In the genomic region with DNA sequence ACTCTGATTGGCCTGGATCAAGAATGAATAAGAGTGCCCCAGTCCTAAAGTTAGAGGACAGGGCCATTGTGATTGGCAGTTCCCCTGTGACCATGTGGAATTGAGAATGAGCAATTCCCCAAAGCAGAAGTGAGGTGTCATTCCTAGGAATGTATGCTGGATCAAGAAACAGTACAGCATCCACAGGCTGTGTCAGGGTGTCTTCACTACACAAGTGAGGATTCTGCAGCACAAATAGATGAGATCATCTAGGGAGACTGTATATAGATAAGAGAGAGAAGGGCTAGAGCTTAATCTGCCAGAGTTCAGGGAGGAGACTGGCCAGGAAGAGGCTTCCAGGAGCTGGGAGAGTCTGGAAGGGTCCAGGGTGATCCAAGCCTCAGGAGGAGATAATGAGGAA, we compare ENCODE assay signal across 15 cellular contexts.
A peak's percentile ranks its signal among the peaks of the same experiment; 100 is the strongest.
DNase-seq lines count a peak whose midpoint lies in the region; ATAC-seq, FAIRE-seq and TF ChIP-seq lines count a peak whose summit lies in the region.
"Had no signal": no experiment of that assay in that cellular context is flagged by ENCODE, and none has a peak within 500 bp of the region (broad histone marks: within the 10 kb centered on the region; RNA-seq: fewer than 3 reads in every experiment).

No MANE protein-coding gene starts in this region.

- H3K9ac ChIP-seq in GM23248 (no peak overlapping the region), keratinocyte (ENCODE audit: control insufficient read depth, extremely low read depth, insufficient read depth, low read length) (no peak overlapping the region)

- no peaks in the 10 kb centered on the region for H3K36me3 ChIP-seq in GM23248 (ENCODE audit: low read depth)
- no peaks in the 10 kb centered on the region for H3K36me3 ChIP-seq in keratinocyte (ENCODE audit: control insufficient read depth in 2 of 2, extremely low read depth in 1 of 2, insufficient read depth in 2 of 2, low read length in 2 of 2)
- H3K36me3 ChIP-seq in naive thymus-derived CD4-positive, alpha-beta T cell (ENCODE audit: control insufficient read depth in 2 of 3, insufficient read depth in 3 of 3, low read length in 3 of 3) = no peaks in the 10 kb centered on the region
- H3K36me3 ChIP-seq: prostate gland had no signal

- H2AFZ ChIP-seq in GM23248 (no peak overlapping the region), keratinocyte (ENCODE audit: control insufficient read depth, low read length) (no peak overlapping the region)
- H2AFZ ChIP-seq: PC-9 had no signal

- intact Hi-C loops in naive thymus-derived CD4-positive, alpha-beta T cell (cut with micrococcal nuclease) = no loop called here

- no peak for TF ChIP-seq EP300 in A549 (IDR thresholded peaks at IDR 0.05)

- peaks cover 11% of the 10 kb centered on the region for H3F3A ChIP-seq in GM23248 (ENCODE audit: insufficient read depth)

- peaks cover 0 to 1% (median 0%) of the 10 kb centered on the region in 11 donors for H3K9me3 Mint-ChIP-seq in naive thymus-derived CD4-positive, alpha-beta T cell
- H3K9me3 Mint-ChIP-seq: activated CD4-positive, alpha-beta T cell treated with anti-CD3 and anti-CD28 coated beads, Interleukin-2, amount 10 ng/mL, durations not matched to agents 7 days and 5 days had no signal

- H3K27ac Mint-ChIP-seq in naive thymus-derived CD4-positive, alpha-beta T cell = no peak overlapping the region
- H3K27ac Mint-ChIP-seq: activated CD4-positive, alpha-beta T cell treated with anti-CD3 and anti-CD28 coated beads, Interleukin-2, amount 10 ng/mL, durations not matched to agents 7 days and 5 days; T-helper 17 cell had no signal

- CTCF ChIA-PET in A549 (lab: Yijun Ruan, JAX) = interaction anchor here (0.7 to 2.8 kb wide), 5 partner anchors 13 to 228 kb away, joined by 3 to 10 read pairs (median 3); no protein-coding TSS in a partner anchor
- CTCF ChIA-PET in naive thymus-derived CD4-positive, alpha-beta T cell (lab: Charles Lee) = no interaction called here

- H3K9me1 ChIP-seq in keratinocyte (ENCODE audit: control insufficient read depth, extremely low read depth, insufficient read depth, low read length) = no peaks in the 10 kb centered on the region

- FAIRE-seq in A549 (lab: Jason Lieb, UNC) (no peak), keratinocyte (lab: Jason Lieb, UNC) (no peak)
- FAIRE-seq: HepG2 had no signal

- TF ChIP-seq POLR2A in A549 (IDR thresholded peaks at IDR 0.05; ENCODE audit: low read length) = no peak

- H3K36me3 Mint-ChIP-seq in naive thymus-derived CD4-positive, alpha-beta T cell = no peaks in the 10 kb centered on the region

- peaks cover 32 to 50% (median 38%) of the 10 kb centered on the region in 5 donors for H3K27me3 Mint-ChIP-seq in naive thymus-derived CD4-positive, alpha-beta T cell

- H3K4me3 ChIP-seq in A549 (no peak overlapping the region), GM23248 (no peak overlapping the region), keratinocyte (ENCODE audit: control insufficient read depth in 2 of 3, extremely low read depth in 1 of 3, insufficient read depth in 2 of 3, low read depth in 1 of 3, low read length in 3 of 3) (no peak overlapping the region)
- H3K4me3 ChIP-seq in naive thymus-derived CD4-positive, alpha-beta T cell (ENCODE audit: low read length) = no peak overlapping the region
- H3K4me3 ChIP-seq: PC-9, prostate gland had no signal

- peaks cover 39% of the 10 kb centered on the region for H3K27me3 ChIP-seq in GM23248 (replicated peaks; ENCODE audit: insufficient read depth)
- peaks cover 4% of the 10 kb centered on the region for H3K27me3 ChIP-seq in keratinocyte (ENCODE audit: control insufficient read depth, extremely low read depth, insufficient read depth, low read length)
- no peaks in the 10 kb centered on the region for H3K27me3 ChIP-seq in naive thymus-derived CD4-positive, alpha-beta T cell (ENCODE audit: control insufficient read depth in 2 of 2, insufficient read depth in 2 of 2, low read length in 2 of 2)

- DNase-seq in A549 (ENCODE audit: low read depth in 1 of 2, low spot score in 1 of 2) (peak in 1 of 2 experiments; percentile 22), GM23248 (peak; percentile 63), amniotic epithelial cell (ENCODE audit: low read depth) (peak; percentile 78), keratinocyte (ENCODE audit: low read depth, low spot score) (peak; percentile 17), NCI-H446 treated with DMSO at 0.1 percent for 48 hours (lab: John Stamatoyannopoulos, UW) (no peak)
- no peak for DNase-seq in naive thymus-derived CD4-positive, alpha-beta T cell
- DNase-seq: activated CD4-positive, alpha-beta T cell treated with anti-CD3 and anti-CD28 coated beads, Interleukin-2, amount 10 ng/mL, durations not matched to agents 7 days and 5 days; activated T-cell treated with anti-CD3 and anti-CD28 coated beads, Interleukin-2, amount 50 U/mL, for 48 hours; NCI-H1092 treated with DMSO at 0.1 percent for 48 hours; PC-9; T-helper 17 cell had no signal

- POLR2A ChIA-PET in A549 (lab: Yijun Ruan, JAX) = no interaction called here
- POLR2A ChIA-PET in naive thymus-derived CD4-positive, alpha-beta T cell (lab: Charles Lee) = no interaction called here

- no peaks in the 10 kb centered on the region for H3K9me3 ChIP-seq in A549
- no peaks in the 10 kb centered on the region for H3K9me3 ChIP-seq in GM23248 (ENCODE audit: low read depth)
- H3K9me3 ChIP-seq in keratinocyte (ENCODE audit: control insufficient read depth, low read depth, low read length) = peaks cover 2% of the 10 kb centered on the region
- no peaks in the 10 kb centered on the region for H3K9me3 ChIP-seq in naive thymus-derived CD4-positive, alpha-beta T cell (ENCODE audit: control insufficient read depth in 2 of 3, low read length in 3 of 3)
- H3K9me3 ChIP-seq: prostate gland had no signal

- dilution Hi-C loops in keratinocyte (cut with MboI; ENCODE audit: extremely low pct_ligation_motif_present, low sequenced_read_pairs) = no loop called here

- no peak overlapping the region for H3K4me3 Mint-ChIP-seq in naive thymus-derived CD4-positive, alpha-beta T cell
- H3K4me3 Mint-ChIP-seq: activated CD4-positive, alpha-beta T cell treated with anti-CD3 and anti-CD28 coated beads, Interleukin-2, amount 10 ng/mL, durations not matched to agents 7 days and 5 days; T-helper 17 cell had no signal

- H3K27ac ChIP-seq in A549 = peak overlapping the region in 1 of 2 experiments; percentile 30; a peak in 3 of 6 replicates
- no peak overlapping the region for H3K27ac ChIP-seq in GM23248
- H3K27ac ChIP-seq in keratinocyte (ENCODE audit: control insufficient read depth, insufficient read depth, low read length) = no peak overlapping the region
- no peak overlapping the region for H3K27ac ChIP-seq in naive thymus-derived CD4-positive, alpha-beta T cell (ENCODE audit: low read depth, low read length)
- H3K27ac ChIP-seq: PC-9, prostate gland had no signal

- H3K4me1 Mint-ChIP-seq in naive thymus-derived CD4-positive, alpha-beta T cell = no peaks in the 10 kb centered on the region
- H3K4me1 Mint-ChIP-seq: activated CD4-positive, alpha-beta T cell treated with anti-CD3 and anti-CD28 coated beads, Interleukin-2, amount 10 ng/mL, durations not matched to agents 7 days and 5 days had no signal

- H4K20me1 ChIP-seq in GM23248 (ENCODE audit: insufficient read depth) (no peaks in the 10 kb centered on the region), keratinocyte (ENCODE audit: control insufficient read depth, extremely low read depth, insufficient read depth, low read length) (no peaks in the 10 kb centered on the region)

- TF ChIP-seq CTCF in A549 (IDR thresholded peaks at IDR 0.05) = no peak
- TF ChIP-seq CTCF in keratinocyte (optimal IDR thresholded peaks at IDR 0.05 in 1 of 3, IDR thresholded peaks at IDR 0.05 in 1 of 3, conservative IDR thresholded peaks at IDR 0.05 in 1 of 3; ENCODE audit: extremely low read depth in 1 of 3, insufficient read depth in 2 of 3, low read length in 3 of 3) = no peak

- TF ChIP-seq RAD21 in A549 (conservative IDR thresholded peaks at IDR 0.05 in 1 of 2, IDR thresholded peaks at IDR 0.05 in 1 of 2) = no peak

- ATAC-seq in A549 (peak; percentile 51 to 74; a peak in 5 of 6 replicates), GM18519 (IDR thresholded peaks at IDR 0.05; ENCODE audit: low FRiP score, unreplicated experiment) (no peak), HG03196 (IDR thresholded peaks at IDR 0.05; ENCODE audit: unreplicated experiment) (no peak)
- ATAC-seq in naive thymus-derived CD4-positive, alpha-beta T cell = no peak
- ATAC-seq: HepG2, T-helper 17 cell had no signal

- peak overlapping the region; percentile 55 for H3K4me2 ChIP-seq in A549
- peak overlapping the region; percentile 62 for H3K4me2 ChIP-seq in GM23248 (ENCODE audit: unreplicated experiment)
- peak overlapping the region; percentile 54 for H3K4me2 ChIP-seq in keratinocyte (ENCODE audit: control insufficient read depth, extremely low read depth, insufficient read depth, low read depth, low read length)

- H3K4me1 ChIP-seq in A549 (peaks cover 18% of the 10 kb centered on the region), GM23248 (ENCODE audit: insufficient read depth) (peaks cover 20% of the 10 kb centered on the region), keratinocyte (ENCODE audit: control insufficient read depth, extremely low read depth, insufficient read depth, low read length) (peaks cover 16% of the 10 kb centered on the region)
- H3K4me1 ChIP-seq in naive thymus-derived CD4-positive, alpha-beta T cell (ENCODE audit: control insufficient read depth in 2 of 2, insufficient read depth in 2 of 2, low read length in 2 of 2) = no peaks in the 10 kb centered on the region
- H3K4me1 ChIP-seq: prostate gland had no signal

- H3K9me2 ChIP-seq in GM23248 (ENCODE audit: insufficient read depth) = no peaks in the 10 kb centered on the region

- H3K79me2 ChIP-seq in GM23248 (ENCODE audit: insufficient read depth) (no peaks in the 10 kb centered on the region), keratinocyte (ENCODE audit: control insufficient read depth, insufficient read depth, low read length) (no peaks in the 10 kb centered on the region)

- in situ Hi-C loops in GM23248 (cut with MboI) = no loop called here

TF ChIP-seq in A549, 52 proteins besides CTCF, POLR2A, EP300 and RAD21:
- TF ChIP-seq MAX (IDR thresholded peaks at IDR 0.05) (0 out of 2 replicates have a peak, but pooled peaks have one; percentile 11), RNF2 (IDR thresholded peaks at IDR 0.05; ENCODE audit: borderline replicate concordance, low read depth) (no peak)

Comparison
In these comparisons a context has a peak if more than half of its experiments do, and no peak if none do; other contexts are left out.
1. ATAC-seq: peak in A549 (2 of 2); none in naive thymus-derived CD4-positive, alpha-beta T cell (single experiment), GM18519 (single experiment) and HG03196 (single experiment).
2. DNase-seq: peak in GM23248 (single experiment), amniotic epithelial cell (single experiment) and keratinocyte (single experiment); none in naive thymus-derived CD4-positive, alpha-beta T cell (0 of 9) and NCI-H446 treated with DMSO at 0.1 percent for 48 hours (single experiment).
3. Peak in every context shown above with its lines, with median percentiles within 50 percentile points of each other: H3K4me2 ChIP-seq.